ENCODE assay signal across 29 cellular contexts in genomic region chr3:3782469-3782868, GRCh38. TPM values are rescaled to one million over a fixed set of nuclear protein-coding genes. Genes with fewer than 3 reads are reported as not detected.
"Had no signal": no experiment of that assay in that cellular context is flagged by ENCODE, and none has a peak within 500 bp of the region (broad histone marks: within the 10 kb centered on the region; RNA-seq: fewer than 3 reads in every experiment).

No MANE protein-coding gene starts in this region.

- ATAC-seq: effector memory CD8-positive, alpha-beta T cell; esophagus mucosa; foreskin keratinocyte; gastrocnemius medialis; gastroesophageal sphincter; heart left ventricle; heart right ventricle had no signal

- H3K9me3 ChIP-seq: colonic mucosa, esophagus muscularis mucosa, esophagus squamous epithelium, gastrocnemius medialis, gastroesophageal sphincter, heart left ventricle, heart right ventricle had no signal

- DNase-seq: colonic mucosa; cortex of kidney; dermis blood vessel endothelial cell; dorsolateral prefrontal cortex; effector CD4-positive, alpha-beta T cell; effector CD8-positive, alpha-beta T cell; effector memory CD4-positive, alpha-beta T cell; effector memory CD8-positive, alpha-beta T cell; endodermal cell; erythroblast; esophagus squamous epithelium; foreskin fibroblast; foreskin keratinocyte; foreskin melanocyte; gastrocnemius medialis; glutamatergic neuron; heart left ventricle; heart right ventricle had no signal

- FAIRE-seq: colon, endometrium, endothelial cell of umbilical vein, frontal cortex had no signal

- H3K4me3 ChIP-seq: colonic mucosa, coronary artery, dorsolateral prefrontal cortex, esophagus muscularis mucosa, esophagus squamous epithelium, gastrocnemius medialis, gastroesophageal sphincter, heart left ventricle, heart right ventricle had no signal

- H3K36me3 ChIP-seq: colonic mucosa, esophagus muscularis mucosa, esophagus squamous epithelium, gastrocnemius medialis, gastroesophageal sphincter, heart left ventricle, heart right ventricle had no signal

- H3K4me1 ChIP-seq: colonic mucosa, esophagus muscularis mucosa, esophagus squamous epithelium, foreskin keratinocyte, gastroesophageal sphincter, heart left ventricle, heart right ventricle had no signal

- H3K27ac ChIP-seq: colonic mucosa, coronary artery, dorsolateral prefrontal cortex, epithelial cell of prostate, esophagus muscularis mucosa, esophagus squamous epithelium, foreskin keratinocyte, gastrocnemius medialis, gastroesophageal sphincter, heart left ventricle, heart right ventricle had no signal

- H3K27me3 ChIP-seq: colonic mucosa, dorsolateral prefrontal cortex, esophagus muscularis mucosa, esophagus squamous epithelium, foreskin keratinocyte, gastrocnemius medialis, gastroesophageal sphincter, heart left ventricle, heart right ventricle had no signal

RNA-seq across cellular contexts. Expression of gene LRRN1, which starts 16.8 kb away (rescaled TPM):
- total RNA-seq: dermis blood vessel endothelial cell, dermis microvascular lymphatic vessel endothelial cell, endothelial cell of umbilical vein, glomerular endothelial cell had no signal
